29 cellular contexts compared by ENCODE assay signal in genomic region chr1:173551699-173552098, GRCh38. TPM values are rescaled to one million over a fixed set of nuclear protein-coding genes. Genes with fewer than 3 reads are reported as not detected.
A peak's percentile ranks its signal among the peaks of the same experiment; 100 is the strongest.
DNase-seq lines count a peak whose midpoint lies in the region; ATAC-seq and TF ChIP-seq lines count a peak whose summit lies in the region.
"Had no signal": no experiment of that assay in that cellular context is flagged by ENCODE, and none has a peak within 500 bp of the region (broad histone marks: within the 10 kb centered on the region; RNA-seq: fewer than 3 reads in every experiment).

No MANE protein-coding gene starts in this region.

- peaks cover 10% of the 10 kb centered on the region for H3K9me3 Mint-ChIP-seq in activated CD4-positive, alpha-beta T cell treated with anti-CD3 and anti-CD28 coated beads, Interleukin-2, amount 10 ng/mL, durations not matched to agents 24 days and 14 days
- peaks cover 0 to 2% (median 0%) of the 10 kb centered on the region in 7 donors for H3K9me3 Mint-ChIP-seq in CD4-positive, CD25-positive, alpha-beta regulatory T cell
- H3K9me3 Mint-ChIP-seq in T-cell: peaks cover 0 to 2% (median 0%) of the 10 kb centered on the region in 3 donors
- H3K9me3 Mint-ChIP-seq in effector memory CD8-positive, alpha-beta T cell: no peaks in the 10 kb centered on the region
- H3K9me3 Mint-ChIP-seq: activated naive CD4-positive, alpha-beta T cell treated with anti-CD3 and anti-CD28 coated beads for 36 hours; stimulated activated memory B cell treated with anti-CD40 and anti-IgM and Interleukin-4, amounts not matched to agents 10 μg/mL and 1 μg/mL and 100 μg/mL, for 72 hours had no signal

- H3K9me3 ChIP-seq in CD4-positive, CD25-positive, alpha-beta regulatory T cell (ENCODE audit: control insufficient read depth in 2 of 2, low read length in 2 of 2): no peaks in the 10 kb centered on the region
- H3K9me3 ChIP-seq in heart right ventricle: no peaks in the 10 kb centered on the region
- H3K9me3 ChIP-seq: colonic mucosa, mucosa of descending colon, ovary, upper lobe of right lung had no signal

- CTCF ChIA-PET in T-cell (lab: Charles Lee): no interaction called here

- no peaks in the 10 kb centered on the region for H3K36me3 Mint-ChIP-seq in activated CD4-positive, alpha-beta T cell treated with anti-CD3 and anti-CD28 coated beads, Interleukin-2, amount 10 ng/mL, durations not matched to agents 24 days and 14 days (ENCODE audit: low read depth)
- no peaks in the 10 kb centered on the region for H3K36me3 Mint-ChIP-seq in CD4-positive, CD25-positive, alpha-beta regulatory T cell
- no peaks in the 10 kb centered on the region for H3K36me3 Mint-ChIP-seq in T-cell
- no peaks in the 10 kb centered on the region for H3K36me3 Mint-ChIP-seq in effector memory CD8-positive, alpha-beta T cell (ENCODE audit: insufficient read depth)
- H3K36me3 Mint-ChIP-seq: CD14-positive monocyte; stimulated activated memory B cell treated with anti-CD40 and anti-IgM and Interleukin-4, amounts not matched to agents 10 μg/mL and 1 μg/mL and 100 μg/mL, for 72 hours had no signal

- WGBS in heart right ventricle, 2 donors: 92 to 96% methylated on average over 3 of the region's 3 CpGs

- peaks cover 30% of the 10 kb centered on the region for H3K4me1 ChIP-seq in CD4-positive, CD25-positive, alpha-beta regulatory T cell (ENCODE audit: control insufficient read depth, insufficient read depth, low read length, poor library complexity, severe bottlenecking)
- peaks cover 0 to 3% (median 0%) of the 10 kb centered on the region in 9 donors for H3K4me1 ChIP-seq in heart right ventricle
- H3K4me1 ChIP-seq: colonic mucosa, upper lobe of right lung had no signal

- ATAC-seq in CD4-positive, CD25-positive, alpha-beta regulatory T cell (ENCODE audit: low read depth in 2 of 2): no peak
- no peak for ATAC-seq in T-cell (replicated peaks in 1 of 4)
- ATAC-seq in effector memory CD8-positive, alpha-beta T cell (replicated peaks): no peak
- no peak for ATAC-seq in HG02938 (IDR thresholded peaks at IDR 0.05; ENCODE audit: unreplicated experiment)
- no peak for ATAC-seq in GM19351 (IDR thresholded peaks at IDR 0.05; ENCODE audit: unreplicated experiment)
- ATAC-seq in heart right ventricle: no peak
- ATAC-seq: HCT116; Panc1; stimulated activated memory B cell treated with anti-CD40 and anti-IgM and Interleukin-4, amounts not matched to agents 10 μg/mL and 1 μg/mL and 100 μg/mL, for 72 hours; upper lobe of right lung had no signal

- no peak for DNase-seq in activated CD4-positive, alpha-beta T cell treated with anti-CD3 and anti-CD28 coated beads, Interleukin-2, amount 10 ng/mL, durations not matched to agents 24 days and 14 days
- DNase-seq in activated CD4-positive, alpha-beta T cell treated with anti-CD3 and anti-CD28 coated beads for 48 hours: no peak
- peak in 1 of 3 donors; percentile 22 for DNase-seq in CD4-positive, CD25-positive, alpha-beta regulatory T cell
- DNase-seq in T-cell (no peak), heart right ventricle (no peak)
- DNase-seq in effector memory CD8-positive, alpha-beta T cell: no peak
- DNase-seq: activated CD4-positive, alpha-beta T cell treated with anti-CD3 and anti-CD28 coated beads, Interleukin-2, amount 50 U/mL, for 48 hours; activated naive CD4-positive, alpha-beta T cell treated with anti-CD3 and anti-CD28 coated beads for 36 hours; aorta; colonic mucosa; effector CD8-positive, alpha-beta T cell; Kasumi-1; mammary epithelial cell; mucosa of descending colon; NCI-H1436 treated with DMSO at 0.1 percent for 48 hours; NCI-H2081 treated with DMSO at 0.1 percent for 48 hours; NCI-H345; ovary; SIG-M5; T1000; upper lobe of right lung had no signal

- peak overlapping the region; percentile 43 for H3K27ac Mint-ChIP-seq in activated CD4-positive, alpha-beta T cell treated with anti-CD3 and anti-CD28 coated beads, Interleukin-2, amount 10 ng/mL, durations not matched to agents 24 days and 14 days
- H3K27ac Mint-ChIP-seq in CD4-positive, CD25-positive, alpha-beta regulatory T cell: peak overlapping the region; percentile 49 to 72 (median 52)
- peak overlapping the region; percentile 88 to 94 for H3K27ac Mint-ChIP-seq in T-cell
- H3K27ac Mint-ChIP-seq in effector memory CD8-positive, alpha-beta T cell: peak overlapping the region; percentile 78 to 84
- H3K27ac Mint-ChIP-seq: activated naive CD4-positive, alpha-beta T cell treated with anti-CD3 and anti-CD28 coated beads for 36 hours; CD14-positive monocyte; stimulated activated memory B cell treated with anti-CD40 and anti-IgM and Interleukin-4, amounts not matched to agents 10 μg/mL and 1 μg/mL and 100 μg/mL, for 72 hours had no signal

- no peaks in the 10 kb centered on the region for H3K27me3 ChIP-seq in CD4-positive, CD25-positive, alpha-beta regulatory T cell (ENCODE audit: control insufficient read depth, insufficient read depth, low read length)
- H3K27me3 ChIP-seq in heart right ventricle: no peaks in the 10 kb centered on the region
- H3K27me3 ChIP-seq: colonic mucosa, ovary, upper lobe of right lung had no signal

- no peaks in the 10 kb centered on the region for H3K36me3 ChIP-seq in CD4-positive, CD25-positive, alpha-beta regulatory T cell (ENCODE audit: control insufficient read depth, insufficient read depth, low read length)
- no peaks in the 10 kb centered on the region for H3K36me3 ChIP-seq in heart right ventricle
- H3K36me3 ChIP-seq: colonic mucosa, ovary, upper lobe of right lung had no signal

- peak overlapping the region; percentile 29 for H3K27ac ChIP-seq in CD4-positive, CD25-positive, alpha-beta regulatory T cell (ENCODE audit: insufficient read depth, low read length, poor library complexity, severe bottlenecking)
- H3K27ac ChIP-seq in heart right ventricle: peak overlapping the region in 1 of 10 donors; percentile 14
- H3K27ac ChIP-seq: colonic mucosa, epithelial cell of prostate, ovary, upper lobe of right lung, VCaP had no signal

- peak overlapping the region; percentile 10 for H3K4me3 Mint-ChIP-seq in activated CD4-positive, alpha-beta T cell treated with anti-CD3 and anti-CD28 coated beads, Interleukin-2, amount 10 ng/mL, durations not matched to agents 24 days and 14 days
- H3K4me3 Mint-ChIP-seq in CD4-positive, CD25-positive, alpha-beta regulatory T cell: peak overlapping the region in 2 of 4 donors; percentile 3 to 40
- H3K4me3 Mint-ChIP-seq in T-cell: peak overlapping the region in 1 of 3 donors; percentile 62
- H3K4me3 Mint-ChIP-seq in effector memory CD8-positive, alpha-beta T cell: peak overlapping the region; percentile 44 to 52
- H3K4me3 Mint-ChIP-seq: activated naive CD4-positive, alpha-beta T cell treated with anti-CD3 and anti-CD28 coated beads for 36 hours; CD14-positive monocyte; stimulated activated memory B cell treated with anti-CD40 and anti-IgM and Interleukin-4, amounts not matched to agents 10 μg/mL and 1 μg/mL and 100 μg/mL, for 72 hours had no signal

- H3K4me1 Mint-ChIP-seq in activated CD4-positive, alpha-beta T cell treated with anti-CD3 and anti-CD28 coated beads, Interleukin-2, amount 10 ng/mL, durations not matched to agents 24 days and 14 days: peaks cover 42% of the 10 kb centered on the region
- peaks cover 16 to 58% (median 27%) of the 10 kb centered on the region in 4 donors for H3K4me1 Mint-ChIP-seq in CD4-positive, CD25-positive, alpha-beta regulatory T cell
- peaks cover 59 to 74% (median 63%) of the 10 kb centered on the region in 3 donors for H3K4me1 Mint-ChIP-seq in T-cell
- H3K4me1 Mint-ChIP-seq in effector memory CD8-positive, alpha-beta T cell (ENCODE audit: low read depth in 2 of 2): peaks cover 24 to 39% of the 10 kb centered on the region in 2 donors
- H3K4me1 Mint-ChIP-seq: CD14-positive monocyte; stimulated activated memory B cell treated with anti-CD40 and anti-IgM and Interleukin-4, amounts not matched to agents 10 μg/mL and 1 μg/mL and 100 μg/mL, for 72 hours had no signal

- no peak overlapping the region for H3K4me3 ChIP-seq in CD4-positive, CD25-positive, alpha-beta regulatory T cell (ENCODE audit: low read depth, low read length)
- H3K4me3 ChIP-seq in heart right ventricle: no peak overlapping the region
- H3K4me3 ChIP-seq: colonic mucosa, mucosa of descending colon, ovary, upper lobe of right lung had no signal

- no peaks in the 10 kb centered on the region for H3K27me3 Mint-ChIP-seq in activated CD4-positive, alpha-beta T cell treated with anti-CD3 and anti-CD28 coated beads, Interleukin-2, amount 10 ng/mL, durations not matched to agents 24 days and 14 days
- H3K27me3 Mint-ChIP-seq in CD4-positive, CD25-positive, alpha-beta regulatory T cell: peaks cover 11% of the 10 kb centered on the region
- no peaks in the 10 kb centered on the region for H3K27me3 Mint-ChIP-seq in T-cell
- H3K27me3 Mint-ChIP-seq in effector memory CD8-positive, alpha-beta T cell: no peaks in the 10 kb centered on the region
- H3K27me3 Mint-ChIP-seq: stimulated activated memory B cell treated with anti-CD40 and anti-IgM and Interleukin-4, amounts not matched to agents 10 μg/mL and 1 μg/mL and 100 μg/mL, for 72 hours had no signal

- intact Hi-C loops in activated CD4-positive, alpha-beta T cell treated with anti-CD3 and anti-CD28 coated beads, Interleukin-2, amount 10 ng/mL, durations not matched to agents 24 days and 14 days (cut with micrococcal nuclease): no loop called here
- intact Hi-C loops in heart right ventricle (cut with DNase I): loop anchor here in 1 of 10 donors (1.0 kb wide), 1 partner anchor 12 kb away; no protein-coding TSS in a partner anchor

- no peak for TF ChIP-seq CTCF in heart right ventricle (IDR thresholded peaks at IDR 0.05)

- POLR2A ChIA-PET in T-cell (lab: Charles Lee): no interaction called here

RNA-seq across cellular contexts. Expression of gene SLC9C2, which starts 51.2 kb away (rescaled TPM):
- not detected in 2 replicates for total RNA-seq in activated CD4-positive, alpha-beta T cell treated with anti-CD3 and anti-CD28 coated beads, Interleukin-2, amount 10 ng/mL, durations not matched to agents 24 days and 14 days
- total RNA-seq in CD4-positive, CD25-positive, alpha-beta regulatory T cell: not detected
- not detected for polyA plus RNA-seq in CD4-positive, CD25-positive, alpha-beta regulatory T cell
- total RNA-seq in T-cell: not detected
- total RNA-seq in heart right ventricle: 1 to 10 TPM in 1 of 10 donors, under 1 TPM in 2, not detected in 7; 0.07 to 2.0 (median 0.43) TPM
- polyA plus RNA-seq in heart right ventricle: under 1 TPM; 0.04 to 0.44 TPM
- total RNA-seq: activated naive CD4-positive, alpha-beta T cell treated with anti-CD3 and anti-CD28 coated beads for 36 hours; aorta; colonic mucosa; mammary epithelial cell; mucosa of descending colon had no signal
- polyA plus RNA-seq: aorta, CD14-positive monocyte had no signal
